Comparison of ENCODE assay signal across 1 cellular context in genomic region chr14:92253381-92253894, GRCh38.
TF ChIP-seq lines count a peak whose summit lies in the region.

No MANE protein-coding gene starts in this region.

TF ChIP-seq in HCT116, 20 proteins besides CTCF, POLR2A, EP300 and RAD21 (continued from another document):
- no peak for TF ChIP-seq POLR2AphosphoS5 (IDR thresholded peaks at IDR 0.05; ENCODE audit: low read depth, low read length)
